In genomic region chr2:20692081-20692480, GRCh38 we compare ENCODE assay signal across 27 cellular contexts. TPM values are rescaled to one million over a fixed set of nuclear protein-coding genes. Genes with fewer than 3 reads are reported as not detected.
"Had no signal": no experiment of that assay in that cellular context is flagged by ENCODE, and none has a peak within 500 bp of the region (broad histone marks: within the 10 kb centered on the region; RNA-seq: fewer than 3 reads in every experiment).

No MANE protein-coding gene starts in this region.

- H3K4me1 Mint-ChIP-seq: immature natural killer cell; neural progenitor cell; stimulated activated naive CD8-positive, alpha-beta T cell treated with anti-CD3 and anti-CD28 coated beads, Interleukin-15, amount 100 ng/mL, for 72 hours had no signal

- H3K36me3 ChIP-seq: neural progenitor cell, neutrophil, ovary, right atrium auricular region had no signal

- H3K27ac ChIP-seq: heart left ventricle, left lung, lower lobe of right lung, neural progenitor cell, neutrophil, ovary, right atrium auricular region, skin epidermis, tibial nerve, upper lobe of left lung had no signal

- H3K27ac Mint-ChIP-seq: nephron; neural progenitor cell; progenitor cell of endocrine pancreas; stimulated activated naive CD8-positive, alpha-beta T cell treated with anti-CD3 and anti-CD28 coated beads, Interleukin-15, amount 100 ng/mL, for 72 hours had no signal

- H3K27me3 ChIP-seq: heart left ventricle, left lung, neural progenitor cell, neutrophil, ovary, right atrium auricular region, tibial nerve, upper lobe of left lung had no signal

- H3K9ac ChIP-seq: neural progenitor cell had no signal

- H3K4me2 ChIP-seq: neural progenitor cell had no signal

- DNase-seq: heart left ventricle; hypothalamus; immature natural killer cell; kidney; left colon; left lung; lower lobe of right lung; mammary epithelial cell; naive thymus-derived CD8-positive, alpha-beta T cell; occipital lobe; ovary; stimulated activated CD4-positive, alpha-beta T cell treated with anti-CD3 and anti-CD28 coated beads, Interleukin-12 subunit alpha, Interleukin-12 subunit beta, amount 100 ng/mL, for 4 hours; stimulated activated CD4-positive, alpha-beta T cell treated with anti-CD3 and anti-CD28 coated beads, Interleukin-15, amount 100 ng/mL, for 24 hours; stimulated activated CD4-positive, alpha-beta T cell treated with anti-CD3 and anti-CD28 coated beads, Interleukin-2, amount 100 ng/mL, for 24 hours; stimulated activated CD4-positive, alpha-beta T cell treated with anti-CD3 and anti-CD28 coated beads, Interleukin-4, amount 100 ng/mL, for 1 hour; stimulated activated naive CD4-positive, alpha-beta T cell treated with Interleukin-2 at 50 U/mL for 16 hours; stimulated activated naive CD8-positive, alpha-beta T cell treated with anti-CD3 and anti-CD28 coated beads, Interleukin-15, amount 100 ng/mL, for 72 hours; substantia nigra; upper lobe of left lung had no signal

- H3K27me3 Mint-ChIP-seq: naive thymus-derived CD8-positive, alpha-beta T cell; progenitor cell of endocrine pancreas; stimulated activated naive CD8-positive, alpha-beta T cell treated with anti-CD3 and anti-CD28 coated beads, Interleukin-15, amount 100 ng/mL, for 72 hours had no signal

- H3K9me3 Mint-ChIP-seq: immature natural killer cell; naive thymus-derived CD8-positive, alpha-beta T cell; nephron; neural progenitor cell; stimulated activated naive CD8-positive, alpha-beta T cell treated with anti-CD3 and anti-CD28 coated beads, Interleukin-15, amount 100 ng/mL, for 72 hours had no signal

- H3K9me3 ChIP-seq: left lung, lower lobe of right lung, neutrophil, ovary, right atrium auricular region, tibial nerve, upper lobe of left lung had no signal

- H3K4me3 Mint-ChIP-seq: immature natural killer cell; naive thymus-derived CD8-positive, alpha-beta T cell; nephron; neural progenitor cell; stimulated activated naive CD8-positive, alpha-beta T cell treated with anti-CD3 and anti-CD28 coated beads, Interleukin-15, amount 100 ng/mL, for 72 hours had no signal

- H3K4me1 ChIP-seq: heart left ventricle, left lung, lower lobe of right lung, neural progenitor cell, right atrium auricular region, tibial nerve, upper lobe of left lung had no signal

- H3K4me3 ChIP-seq: heart left ventricle, left lung, lower lobe of right lung, neural progenitor cell, ovary, right atrium auricular region, skin epidermis, tibial nerve, upper lobe of left lung had no signal

- ATAC-seq: heart left ventricle; left lung; lower lobe of right lung; naive thymus-derived CD8-positive, alpha-beta T cell; sciatic nerve; stimulated activated naive CD8-positive, alpha-beta T cell treated with anti-CD3 and anti-CD28 coated beads, Interleukin-15, amount 100 ng/mL, for 72 hours had no signal

- H2AFZ ChIP-seq: neural progenitor cell had no signal

RNA-seq across cellular contexts. Expression of gene GDF7, which starts 25.1 kb away (rescaled TPM):
- total RNA-seq: naive thymus-derived CD8-positive, alpha-beta T cell had no signal
- polyA plus RNA-seq: immature natural killer cell, mammary epithelial cell had no signal
